In the genomic region with DNA sequence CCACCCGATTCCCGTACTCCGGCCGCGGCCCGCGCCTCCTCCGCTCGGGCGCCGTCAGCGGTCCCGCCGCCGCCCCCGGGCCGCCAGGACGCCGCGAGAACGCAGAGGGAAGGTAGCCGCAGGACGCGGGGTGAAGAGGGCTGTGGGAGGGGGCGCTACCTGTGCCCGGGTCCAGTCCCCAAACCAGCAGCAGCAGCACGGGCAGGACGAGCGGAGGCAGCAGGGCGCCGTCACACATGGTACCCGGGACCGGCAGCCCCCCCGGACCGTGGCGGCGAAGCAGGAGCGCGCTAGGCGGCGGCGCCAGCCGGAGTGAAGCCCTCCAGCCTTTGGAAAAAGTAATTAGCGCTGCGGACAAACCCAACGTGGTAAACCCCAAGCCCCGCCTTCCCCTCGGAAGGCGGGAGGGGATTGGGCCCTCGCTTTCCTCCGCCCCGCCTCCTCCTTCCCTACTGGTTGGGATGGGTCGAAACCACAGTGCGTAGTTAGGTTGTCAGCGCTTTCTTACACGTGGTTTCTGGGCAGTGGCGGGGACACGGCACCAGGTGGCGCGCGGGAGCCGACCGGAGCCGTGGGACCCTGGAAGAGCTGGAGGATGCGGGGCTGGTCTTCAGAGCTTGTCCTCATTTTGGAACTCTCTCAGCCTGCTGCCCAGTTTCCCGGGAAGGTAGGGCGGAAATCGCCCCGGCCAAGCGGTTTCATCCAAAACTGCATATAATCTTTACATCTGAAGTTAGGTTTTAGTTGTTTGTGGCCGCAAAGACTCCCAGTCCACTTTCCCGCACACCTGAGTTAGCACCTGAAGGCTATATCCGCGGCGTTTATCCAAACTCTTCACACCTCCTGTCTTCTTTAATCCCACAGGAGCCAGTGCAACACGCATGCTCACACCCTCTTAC, we compare ENCODE assay signal across 8 cellular contexts.
DNase-seq lines count a peak whose midpoint lies in the region; ATAC-seq and TF ChIP-seq lines count a peak whose summit lies in the region.

TSS of gene ADAMTS17 (minus strand) at position 314 of the 899 bp plus-strand sequence. CDS start at position 238, 76 bp downstream.

- DNase-seq in CD1c-positive myeloid dendritic cell (ENCODE audit: extremely low spot score): peak; percentile 97
- peak; percentile 94 to 97 for DNase-seq in HL-60 (ENCODE audit: low read depth in 1 of 2, low spot score in 1 of 2)
- peak; percentile 94 for DNase-seq in RKO (ENCODE audit: low spot score)
- peak; percentile 92 for DNase-seq in activated effector memory CD4-positive, alpha-beta T cell treated with Interleukin-2 at 50 U/mL for 16 hours
- DNase-seq in fibroblast of the conjunctiva (ENCODE audit: low read depth): peak; percentile 86
- DNase-seq in stimulated activated naive B cell treated with anti-CD40 and anti-IgM and Interleukin-4, amounts not matched to agents 10 μg/mL and 1 μg/mL and 100 μg/mL, for 72 hours: peak; percentile 75

- H3K27ac Mint-ChIP-seq in nephron: no peak within 1 kb of the TSS
- H3K27ac Mint-ChIP-seq in stimulated activated naive B cell treated with anti-CD40 and anti-IgM and Interleukin-4, amounts not matched to agents 10 μg/mL and 1 μg/mL and 100 μg/mL, for 72 hours: no peak within 1 kb of the TSS

- H3K4me1 Mint-ChIP-seq in nephron: peaks cover 26% of the 10 kb centered on the region
- H3K4me1 Mint-ChIP-seq in stimulated activated naive B cell treated with anti-CD40 and anti-IgM and Interleukin-4, amounts not matched to agents 10 μg/mL and 1 μg/mL and 100 μg/mL, for 72 hours: peaks cover 0 to 6% of the 10 kb centered on the region in 2 donors

- peak; percentile 51 for TF ChIP-seq CTCF in HL-60 (IDR thresholded peaks at IDR 0.05; ENCODE audit: insufficient read depth, low read length)
- peak; percentile 94 to 96 (median 95) for TF ChIP-seq CTCF in nephron (IDR thresholded peaks at IDR 0.05; ENCODE audit: unreplicated experiment in 3 of 3)

- H3K4me3 ChIP-seq in HL-60 (replicated peaks; ENCODE audit: insufficient read depth, low read length): peak within 1 kb of the TSS; percentile 73

- no peaks in the 10 kb centered on the region for H3K27me3 ChIP-seq in HL-60 (ENCODE audit: insufficient read depth, poor library complexity, severe bottlenecking)

- no peaks in the 10 kb centered on the region for H3K36me3 Mint-ChIP-seq in nephron (ENCODE audit: low read depth)
- H3K36me3 Mint-ChIP-seq in stimulated activated naive B cell treated with anti-CD40 and anti-IgM and Interleukin-4, amounts not matched to agents 10 μg/mL and 1 μg/mL and 100 μg/mL, for 72 hours: no peaks in the 10 kb centered on the region

- peak; percentile 96 for ATAC-seq in GM19463 (IDR thresholded peaks at IDR 0.05; ENCODE audit: unreplicated experiment)
- peak; percentile 97 to 98 for ATAC-seq in stimulated activated naive B cell treated with anti-CD40 and anti-IgM and Interleukin-4, amounts not matched to agents 10 μg/mL and 1 μg/mL and 100 μg/mL, for 72 hours (replicated peaks)

- H3K4me3 Mint-ChIP-seq in nephron: peak within 1 kb of the TSS; percentile 70 to 83 (median 79)
- peak within 1 kb of the TSS; percentile 11 to 46 for H3K4me3 Mint-ChIP-seq in stimulated activated naive B cell treated with anti-CD40 and anti-IgM and Interleukin-4, amounts not matched to agents 10 μg/mL and 1 μg/mL and 100 μg/mL, for 72 hours

- no peak within 1 kb of the TSS for H3K27ac ChIP-seq in HL-60 (replicated peaks)

- H3K27me3 Mint-ChIP-seq in nephron (ENCODE audit: low read depth): peaks cover 65% of the 10 kb centered on the region
- peaks cover 56 to 78% of the 10 kb centered on the region in 2 donors for H3K27me3 Mint-ChIP-seq in stimulated activated naive B cell treated with anti-CD40 and anti-IgM and Interleukin-4, amounts not matched to agents 10 μg/mL and 1 μg/mL and 100 μg/mL, for 72 hours

- no peaks in the 10 kb centered on the region for H3K9me3 Mint-ChIP-seq in nephron
- H3K9me3 Mint-ChIP-seq in stimulated activated naive B cell treated with anti-CD40 and anti-IgM and Interleukin-4, amounts not matched to agents 10 μg/mL and 1 μg/mL and 100 μg/mL, for 72 hours: peaks cover 0 to 2% of the 10 kb centered on the region in 2 donors
